Comparison of ENCODE assay signal across 8 cellular contexts in genomic region chr2:44171018-44171417, GRCh38. TPM values are rescaled to one million over a fixed set of nuclear protein-coding genes. Genes with fewer than 3 reads are reported as not detected.
DNase-seq lines count a peak whose midpoint lies in the region.

No MANE protein-coding gene starts in this region.

- intact Hi-C loops in posterior cingulate gyrus (cut with DNase I) = loop anchor here (10.0 kb wide), 1 partner anchor 54 kb away; no protein-coding TSS in a partner anchor

- H3K27ac Mint-ChIP-seq in activated naive CD4-positive, alpha-beta T cell treated with anti-CD3 and anti-CD28 coated beads, Interleukin-2, amount 10 ng/mL, durations not matched to agents 7 days and 5 days = peak overlapping the region; percentile 6
- peak overlapping the region; percentile 2 for H3K27ac Mint-ChIP-seq in activated naive CD8-positive, alpha-beta T cell treated with anti-CD3 and anti-CD28 coated beads for 36 hours
- H3K27ac Mint-ChIP-seq in immature natural killer cell = peak overlapping the region; percentile 61 to 96 (median 84)

- H3K36me3 Mint-ChIP-seq in activated naive CD4-positive, alpha-beta T cell treated with anti-CD3 and anti-CD28 coated beads, Interleukin-2, amount 10 ng/mL, durations not matched to agents 7 days and 5 days = peaks cover 26% of the 10 kb centered on the region
- peaks cover 18% of the 10 kb centered on the region for H3K36me3 Mint-ChIP-seq in activated naive CD8-positive, alpha-beta T cell treated with anti-CD3 and anti-CD28 coated beads for 36 hours
- H3K36me3 Mint-ChIP-seq in immature natural killer cell = peaks cover 0 to 4% (median 0%) of the 10 kb centered on the region in 3 donors

- H3K27ac ChIP-seq in temporal lobe (ENCODE audit: low read depth, low read length) = peak overlapping the region; percentile 89

- H3K9me3 Mint-ChIP-seq in activated naive CD4-positive, alpha-beta T cell treated with anti-CD3 and anti-CD28 coated beads, Interleukin-2, amount 10 ng/mL, durations not matched to agents 7 days and 5 days = no peaks in the 10 kb centered on the region
- no peaks in the 10 kb centered on the region for H3K9me3 Mint-ChIP-seq in activated naive CD8-positive, alpha-beta T cell treated with anti-CD3 and anti-CD28 coated beads for 36 hours
- no peaks in the 10 kb centered on the region for H3K9me3 Mint-ChIP-seq in immature natural killer cell

- CTCF ChIA-PET in activated naive CD4-positive, alpha-beta T cell treated with anti-CD3 and anti-CD28 coated beads, Interleukin-2, amount 10 ng/mL, durations not matched to agents 7 days and 5 days (lab: Charles Lee) = interaction anchor here (1.9 kb wide), 1 partner anchor 83 kb away, joined by 9 read pairs; no protein-coding TSS in a partner anchor

- H3K27me3 Mint-ChIP-seq in activated naive CD4-positive, alpha-beta T cell treated with anti-CD3 and anti-CD28 coated beads, Interleukin-2, amount 10 ng/mL, durations not matched to agents 7 days and 5 days = peaks cover 3% of the 10 kb centered on the region
- H3K27me3 Mint-ChIP-seq in activated naive CD8-positive, alpha-beta T cell treated with anti-CD3 and anti-CD28 coated beads for 36 hours = no peaks in the 10 kb centered on the region
- peaks cover 8 to 21% (median 17%) of the 10 kb centered on the region in 3 donors for H3K27me3 Mint-ChIP-seq in immature natural killer cell (ENCODE audit: low read depth in 3 of 3)

- peaks cover 56% of the 10 kb centered on the region for H3K4me1 Mint-ChIP-seq in activated naive CD4-positive, alpha-beta T cell treated with anti-CD3 and anti-CD28 coated beads, Interleukin-2, amount 10 ng/mL, durations not matched to agents 7 days and 5 days
- H3K4me1 Mint-ChIP-seq in activated naive CD8-positive, alpha-beta T cell treated with anti-CD3 and anti-CD28 coated beads for 36 hours = peaks cover 50% of the 10 kb centered on the region
- H3K4me1 Mint-ChIP-seq in immature natural killer cell = peaks cover 59 to 74% of the 10 kb centered on the region in 2 donors

- DNase-seq in activated naive CD4-positive, alpha-beta T cell treated with anti-CD3 and anti-CD28 coated beads, Interleukin-2, amount 10 ng/mL, durations not matched to agents 7 days and 5 days = no peak
- no peak for DNase-seq in activated naive CD4-positive, alpha-beta T cell treated with anti-CD3 and anti-CD28 coated beads, Interleukin-2, amount 50 U/mL, for 16 hours
- DNase-seq in activated naive CD8-positive, alpha-beta T cell treated with anti-CD3 and anti-CD28 coated beads for 36 hours = no peak
- no peak for DNase-seq in immature natural killer cell
- DNase-seq in posterior cingulate gyrus = no peak
- DNase-seq in DMS79 treated with DMSO at 0.1 percent for 48 hours (lab: John Stamatoyannopoulos, UW) = no peak
- no peak for DNase-seq in NCI-H187 (lab: John Stamatoyannopoulos, UW)

- H3K4me3 Mint-ChIP-seq in activated naive CD4-positive, alpha-beta T cell treated with anti-CD3 and anti-CD28 coated beads, Interleukin-2, amount 10 ng/mL, durations not matched to agents 7 days and 5 days = peak overlapping the region; percentile 89
- peak overlapping the region; percentile 96 for H3K4me3 Mint-ChIP-seq in activated naive CD8-positive, alpha-beta T cell treated with anti-CD3 and anti-CD28 coated beads for 36 hours
- H3K4me3 Mint-ChIP-seq in immature natural killer cell = peak overlapping the region; percentile 94 to 99 (median 97)

RNA-seq across cellular contexts. Expression of gene PPM1B, which starts 2.3 kb away (rescaled TPM):
- total RNA-seq in activated naive CD8-positive, alpha-beta T cell treated with anti-CD3 and anti-CD28 coated beads for 36 hours = 10 to 100 TPM; 38.9 to 40.4 TPM
- polyA plus RNA-seq in immature natural killer cell = 10 to 100 TPM; 32.1 to 61.3 (median 40.0) TPM
- total RNA-seq in temporal lobe = 41.1 TPM

Comparison
In these comparisons a context has a peak if more than half of its experiments do, and no peak if none do; other contexts are left out.
1. H3K27ac Mint-ChIP-seq: peak in every context shown above with its lines; median percentile 84 in immature natural killer cell; 6 in activated naive CD4-positive, alpha-beta T cell treated with anti-CD3 and anti-CD28 coated beads, Interleukin-2, amount 10 ng/mL, durations not matched to agents 7 days and 5 days; 2 in activated naive CD8-positive, alpha-beta T cell treated with anti-CD3 and anti-CD28 coated beads for 36 hours.